In genomic region chr16:21158208-21159110, GRCh38 we compare ENCODE assay signal across 1 cellular context.
TF ChIP-seq lines count a peak whose summit lies in the region.

LDAF1 (plus strand) TSS chr16:21158674; CDS start chr16:21161183, 2,509 bp downstream.

TF ChIP-seq in HepG2, 621 proteins besides CTCF, POLR2A, EP300 and RAD21 (continued from another document and continues in another):
- TF ChIP-seq SIN3A (IDR thresholded peaks at IDR 0.05; ENCODE audit: borderline replicate concordance, low read depth, low read length): no peak
- peak; percentile 76 for TF ChIP-seq AGO1 (IDR thresholded peaks at IDR 0.05; ENCODE audit: low read depth, low read length, poor library complexity, severe bottlenecking)
- no peak for TF ChIP-seq PHB2 (IDR thresholded peaks at IDR 0.05; ENCODE audit: partially characterized antibody)
- no peak for TF ChIP-seq U2AF1 (optimal IDR thresholded peaks at IDR 0.05; ENCODE audit: low read depth, low read length)
- no peak for TF ChIP-seq HNRNPUL1 (IDR thresholded peaks at IDR 0.05; ENCODE audit: low read depth, low read length)
- TF ChIP-seq E2F2 (CRISPR knock-in tag; IDR thresholded peaks at IDR 0.05; ENCODE audit: borderline replicate concordance): peak; percentile 40; the same call in 1 of the 2 replicates
- no peak for TF ChIP-seq ZNF570 (CRISPR knock-in tag; IDR thresholded peaks at IDR 0.05; ENCODE audit: borderline replicate concordance)
- TF ChIP-seq ZNF772 (CRISPR knock-in tag; IDR thresholded peaks at IDR 0.05): no peak
- TF ChIP-seq ZNF331 (CRISPR knock-in tag; IDR thresholded peaks at IDR 0.05): 0 out of 2 replicates have a peak, but pooled peaks have one; percentile 21
- TF ChIP-seq SNAI1 (CRISPR knock-in tag; IDR thresholded peaks at IDR 0.05; ENCODE audit: borderline replicate concordance): no peak
- TF ChIP-seq NCOA2 (CRISPR knock-in tag; IDR thresholded peaks at IDR 0.05): no peak
- no peak for TF ChIP-seq RFX5 (IDR thresholded peaks at IDR 0.05; ENCODE audit: low read depth, low read length)
- TF ChIP-seq, protein P1, sequence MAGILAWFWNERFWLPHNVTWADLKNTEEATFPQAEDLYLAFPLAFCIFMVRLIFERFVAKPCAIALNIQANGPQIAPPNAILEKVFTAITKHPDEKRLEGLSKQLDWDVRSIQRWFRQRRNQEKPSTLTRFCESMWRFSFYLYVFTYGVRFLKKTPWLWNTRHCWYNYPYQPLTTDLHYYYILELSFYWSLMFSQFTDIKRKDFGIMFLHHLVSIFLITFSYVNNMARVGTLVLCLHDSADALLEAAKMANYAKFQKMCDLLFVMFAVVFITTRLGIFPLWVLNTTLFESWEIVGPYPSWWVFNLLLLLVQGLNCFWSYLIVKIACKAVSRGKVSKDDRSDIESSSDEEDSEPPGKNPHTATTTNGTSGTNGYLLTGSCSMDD (CRISPR knock-in tag; IDR thresholded peaks at IDR 0.05): no peak
- no peak for TF ChIP-seq HOXA3 (CRISPR knock-in tag; IDR thresholded peaks at IDR 0.05)
- TF ChIP-seq, protein P2, sequence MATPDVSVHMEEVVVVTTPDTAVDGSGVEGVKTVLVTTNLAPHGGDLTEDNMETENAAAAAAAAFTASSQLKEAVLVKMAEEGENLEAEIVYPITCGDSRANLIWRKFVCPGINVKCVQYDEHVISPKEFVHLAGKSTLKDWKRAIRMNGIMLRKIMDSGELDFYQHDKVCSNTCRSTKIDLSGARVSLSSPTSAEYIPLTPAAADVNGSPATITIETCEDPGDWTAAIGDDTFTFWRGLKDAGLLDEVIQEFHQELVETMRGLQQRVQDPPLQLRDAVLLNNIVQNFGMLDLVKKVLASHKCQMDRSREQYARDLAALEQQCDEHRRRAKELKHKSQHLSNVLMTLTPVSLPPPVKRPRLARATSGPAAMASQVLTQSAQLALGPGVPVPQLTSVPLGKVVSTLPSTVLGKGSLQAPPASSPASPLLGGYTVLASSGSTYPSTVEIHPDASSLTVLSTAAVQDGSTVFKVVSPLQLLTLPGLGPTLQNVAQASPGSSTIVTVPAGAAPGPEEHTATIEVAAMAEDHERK (CRISPR knock-in tag; IDR thresholded peaks at IDR 0.05; ENCODE audit: low read depth): no peak
- TF ChIP-seq ZNF770 (CRISPR knock-in tag; IDR thresholded peaks at IDR 0.05): no peak; the same call in 1 of the 2 replicates
- no peak for TF ChIP-seq SP1 (IDR thresholded peaks at IDR 0.05)
- TF ChIP-seq SP1 (CRISPR knock-in tag; IDR thresholded peaks at IDR 0.05): peak; percentile 60; the same call in 1 of the 2 replicates
- TF ChIP-seq STAT5B (CRISPR knock-in tag; IDR thresholded peaks at IDR 0.05): no peak
- TF ChIP-seq ZNF362 (CRISPR knock-in tag; IDR thresholded peaks at IDR 0.05; ENCODE audit: borderline replicate concordance): no peak
- no peak for TF ChIP-seq ZNF124 (CRISPR knock-in tag; IDR thresholded peaks at IDR 0.05)
- TF ChIP-seq ZNF264 (CRISPR knock-in tag; IDR thresholded peaks at IDR 0.05): no peak
- TF ChIP-seq ZC3H13 (CRISPR knock-in tag; IDR thresholded peaks at IDR 0.05): no peak
- no peak for TF ChIP-seq FOSL1 (CRISPR knock-in tag; IDR thresholded peaks at IDR 0.05; ENCODE audit: borderline replicate concordance)
- TF ChIP-seq, protein P3, sequence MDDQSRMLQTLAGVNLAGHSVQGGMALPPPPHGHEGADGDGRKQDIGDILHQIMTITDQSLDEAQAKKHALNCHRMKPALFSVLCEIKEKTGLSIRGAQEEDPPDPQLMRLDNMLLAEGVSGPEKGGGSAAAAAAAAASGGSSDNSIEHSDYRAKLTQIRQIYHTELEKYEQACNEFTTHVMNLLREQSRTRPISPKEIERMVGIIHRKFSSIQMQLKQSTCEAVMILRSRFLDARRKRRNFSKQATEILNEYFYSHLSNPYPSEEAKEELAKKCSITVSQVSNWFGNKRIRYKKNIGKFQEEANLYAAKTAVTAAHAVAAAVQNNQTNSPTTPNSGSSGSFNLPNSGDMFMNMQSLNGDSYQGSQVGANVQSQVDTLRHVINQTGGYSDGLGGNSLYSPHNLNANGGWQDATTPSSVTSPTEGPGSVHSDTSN (CRISPR knock-in tag; IDR thresholded peaks at IDR 0.05; ENCODE audit: borderline replicate concordance): no peak
- no peak for TF ChIP-seq ZNF441 (CRISPR knock-in tag; IDR thresholded peaks at IDR 0.05; ENCODE audit: borderline replicate concordance)
- no peak for TF ChIP-seq ISL2 (CRISPR knock-in tag; IDR thresholded peaks at IDR 0.05)
- TF ChIP-seq RERE (CRISPR knock-in tag; IDR thresholded peaks at IDR 0.05; ENCODE audit: low read depth): no peak
- peak; percentile 35; the same call in 1 of the 2 replicates for TF ChIP-seq SOX5 (CRISPR knock-in tag; IDR thresholded peaks at IDR 0.05; ENCODE audit: borderline replicate concordance)
- no peak for TF ChIP-seq ZNF180 (CRISPR knock-in tag; IDR thresholded peaks at IDR 0.05; ENCODE audit: borderline replicate concordance, low read depth)
- TF ChIP-seq EEA1 (CRISPR knock-in tag; IDR thresholded peaks at IDR 0.05; ENCODE audit: borderline replicate concordance): peak; percentile 86; the same call in 1 of the 2 replicates
- peak; percentile 73; the same call in 1 of the 2 replicates for TF ChIP-seq ZNF543 (CRISPR knock-in tag; IDR thresholded peaks at IDR 0.05)
- peak; percentile 55 for TF ChIP-seq ZFX (CRISPR knock-in tag; IDR thresholded peaks at IDR 0.05; ENCODE audit: low read depth)
- TF ChIP-seq, protein P4, sequence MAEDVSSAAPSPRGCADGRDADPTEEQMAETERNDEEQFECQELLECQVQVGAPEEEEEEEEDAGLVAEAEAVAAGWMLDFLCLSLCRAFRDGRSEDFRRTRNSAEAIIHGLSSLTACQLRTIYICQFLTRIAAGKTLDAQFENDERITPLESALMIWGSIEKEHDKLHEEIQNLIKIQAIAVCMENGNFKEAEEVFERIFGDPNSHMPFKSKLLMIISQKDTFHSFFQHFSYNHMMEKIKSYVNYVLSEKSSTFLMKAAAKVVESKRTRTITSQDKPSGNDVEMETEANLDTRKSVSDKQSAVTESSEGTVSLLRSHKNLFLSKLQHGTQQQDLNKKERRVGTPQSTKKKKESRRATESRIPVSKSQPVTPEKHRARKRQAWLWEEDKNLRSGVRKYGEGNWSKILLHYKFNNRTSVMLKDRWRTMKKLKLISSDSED (CRISPR knock-in tag; IDR thresholded peaks at IDR 0.05): peak; percentile 56; the same call in 1 of the 2 replicates
- no peak for TF ChIP-seq SMC3 (IDR thresholded peaks at IDR 0.05; ENCODE audit: low read length)
- no peak for TF ChIP-seq MNT (IDR thresholded peaks at IDR 0.05)
- no peak for TF ChIP-seq ZNF17 (CRISPR knock-in tag; IDR thresholded peaks at IDR 0.05)
- TF ChIP-seq ZNF260 (CRISPR knock-in tag; IDR thresholded peaks at IDR 0.05; ENCODE audit: borderline replicate concordance, low read depth): 0 out of 2 replicates have a peak, but pooled peaks have one; percentile 77
- no peak for TF ChIP-seq ZSCAN31 (CRISPR knock-in tag; IDR thresholded peaks at IDR 0.05; ENCODE audit: low read depth)
- TF ChIP-seq GABPA (IDR thresholded peaks at IDR 0.05; ENCODE audit: low read depth, low read length): no peak; the same call in 1 of the 2 replicates
- TF ChIP-seq GABPA (CRISPR knock-in tag; IDR thresholded peaks at IDR 0.05; ENCODE audit: low read depth): peak; percentile 60
- TF ChIP-seq FLYWCH1 (CRISPR knock-in tag; IDR thresholded peaks at IDR 0.05): no peak
- no peak for TF ChIP-seq ZNF326 (CRISPR knock-in tag; IDR thresholded peaks at IDR 0.05; ENCODE audit: borderline replicate concordance)
- no peak for TF ChIP-seq PRMT3 (CRISPR knock-in tag; IDR thresholded peaks at IDR 0.05; ENCODE audit: borderline replicate concordance, low read depth)
- peak; percentile 51; the same call in 1 of the 2 replicates for TF ChIP-seq ZNF724P (CRISPR knock-in tag; IDR thresholded peaks at IDR 0.05; ENCODE audit: borderline replicate concordance)
- TF ChIP-seq FOXJ3 (CRISPR knock-in tag; IDR thresholded peaks at IDR 0.05; ENCODE audit: borderline replicate concordance): no peak
- TF ChIP-seq SALL2 (CRISPR knock-in tag; IDR thresholded peaks at IDR 0.05): no peak
- TF ChIP-seq SRSF9 (IDR thresholded peaks at IDR 0.05; ENCODE audit: borderline replicate concordance, insufficient read depth, low read depth, low read length, poor library complexity, severe bottlenecking): no peak
- TF ChIP-seq ZNF550 (CRISPR knock-in tag; IDR thresholded peaks at IDR 0.05; ENCODE audit: borderline replicate concordance): 0 out of 2 replicates have a peak, but pooled peaks have one; percentile 93
- TF ChIP-seq RXRB (CRISPR knock-in tag; IDR thresholded peaks at IDR 0.05; ENCODE audit: borderline replicate concordance): peak; percentile 55
- peak; percentile 57; the same call in 1 of the 2 replicates for TF ChIP-seq TBX2 (CRISPR knock-in tag; IDR thresholded peaks at IDR 0.05; ENCODE audit: borderline replicate concordance)
